ENCODE assay signal across 35 cellular contexts in the genomic region with DNA sequence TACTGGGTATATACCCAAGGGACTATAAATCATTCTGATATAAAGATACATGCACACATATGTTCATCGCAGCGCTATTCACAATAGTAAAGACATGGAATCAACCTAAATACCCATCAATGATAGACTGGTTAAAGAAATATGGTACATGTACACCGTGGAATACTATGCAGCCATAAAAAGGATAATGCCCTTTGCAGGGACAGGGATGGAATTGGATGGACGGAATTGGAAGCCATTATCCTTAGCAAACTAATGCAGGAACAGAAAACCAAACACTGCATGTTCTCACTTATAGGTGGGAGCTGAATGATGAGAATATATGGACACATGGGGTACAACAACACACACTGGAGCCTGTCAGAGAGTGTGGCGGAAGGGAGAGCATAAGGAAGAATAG.
"Had no signal": no experiment of that assay in that cellular context is flagged by ENCODE, and none has a peak within 500 bp of the region (broad histone marks: within the 10 kb centered on the region; RNA-seq: fewer than 3 reads in every experiment).

No MANE protein-coding gene starts in this region.

- H3K4me3 ChIP-seq: MG63 had no signal

- DNase-seq: Karpas-422, Kasumi-1, MG63, MM.1S, MV-4-11, NCI-H1048, NCI-H1092, NCI-H1092 treated with DMSO at 0.1 percent for 48 hours, NCI-H1105, NCI-H1105 treated with DMSO at 0.1 percent for 48 hours, NCI-H1417, NCI-H1417 treated with DMSO at 0.1 percent for 48 hours, NCI-H1436, NCI-H1436 treated with DMSO at 0.1 percent for 48 hours, NCI-H146, NCI-H1694, NCI-H1694 treated with DMSO at 0.1 percent for 48 hours, NCI-H187, NCI-H187 treated with DMSO at 0.1 percent for 48 hours, NCI-H1930, NCI-H2029, NCI-H2029 treated with DMSO at 0.1 percent for 48 hours, NCI-H2081, NCI-H2081 treated with DMSO at 0.1 percent for 48 hours, NCI-H2107, NCI-H2171, NCI-H2171 treated with DMSO at 0.1 percent for 48 hours, NCI-H2227 treated with DMSO at 0.1 percent for 48 hours, NCI-H226, NCI-H345, NCI-H446, NCI-H446 treated with DMSO at 0.1 percent for 48 hours, NCI-H510A, NCI-H510A treated with DMSO at 0.1 percent for 48 hours, NCI-H524 had no signal

- H3K36me3 ChIP-seq: MG63 had no signal

- H3K27me3 ChIP-seq: MG63 had no signal

- H3K9me3 ChIP-seq: MG63 had no signal
